In the genomic region with DNA sequence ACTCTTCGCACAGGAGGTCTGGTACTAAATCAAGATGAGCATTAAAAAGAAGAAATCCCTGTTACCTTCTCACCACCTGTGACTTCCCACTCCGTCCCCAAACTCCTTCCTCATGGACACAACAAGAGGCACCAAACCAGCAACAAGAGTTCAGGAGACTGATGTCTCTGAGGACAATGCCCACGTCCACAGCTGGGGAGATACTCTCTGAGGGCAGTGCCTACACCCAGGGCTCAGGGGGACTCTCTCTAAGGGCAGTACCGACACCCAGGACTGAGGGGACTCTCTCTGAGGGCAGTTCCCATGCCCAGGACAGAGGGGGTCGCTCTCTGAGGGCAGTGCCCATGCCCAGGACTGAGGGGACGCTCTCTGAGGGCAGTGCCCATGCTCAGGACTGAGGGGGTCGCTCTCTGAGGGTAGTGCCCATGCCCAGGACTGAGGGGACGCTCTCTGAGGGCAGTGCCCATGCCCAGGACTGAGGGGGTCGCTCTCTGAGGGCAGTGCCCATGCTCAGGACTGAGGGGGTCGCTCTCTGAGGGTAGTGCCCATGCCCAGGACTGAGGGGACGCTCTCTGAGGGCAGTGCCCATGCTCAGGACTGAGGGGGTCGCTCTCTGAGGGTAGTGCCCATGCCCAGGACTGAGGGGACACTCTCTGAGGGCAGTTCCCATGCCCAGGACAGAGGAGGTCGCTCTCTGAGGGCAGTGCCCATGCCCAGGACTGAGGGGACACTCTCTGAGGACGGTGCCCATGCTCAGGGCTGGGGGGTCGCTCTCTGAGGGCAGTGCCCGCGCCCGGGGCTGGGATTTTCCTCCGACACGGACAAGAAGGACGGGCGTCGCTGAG, we compare ENCODE assay signal across 1 cellular context.
A peak's percentile ranks its signal among the peaks of the same experiment; 100 is the strongest.
TF ChIP-seq lines count a peak whose summit lies in the region.

No MANE protein-coding gene starts in this region.

TF ChIP-seq in HepG2, 621 proteins besides CTCF, POLR2A, EP300 and RAD21:
- TF ChIP-seq, protein P1, sequence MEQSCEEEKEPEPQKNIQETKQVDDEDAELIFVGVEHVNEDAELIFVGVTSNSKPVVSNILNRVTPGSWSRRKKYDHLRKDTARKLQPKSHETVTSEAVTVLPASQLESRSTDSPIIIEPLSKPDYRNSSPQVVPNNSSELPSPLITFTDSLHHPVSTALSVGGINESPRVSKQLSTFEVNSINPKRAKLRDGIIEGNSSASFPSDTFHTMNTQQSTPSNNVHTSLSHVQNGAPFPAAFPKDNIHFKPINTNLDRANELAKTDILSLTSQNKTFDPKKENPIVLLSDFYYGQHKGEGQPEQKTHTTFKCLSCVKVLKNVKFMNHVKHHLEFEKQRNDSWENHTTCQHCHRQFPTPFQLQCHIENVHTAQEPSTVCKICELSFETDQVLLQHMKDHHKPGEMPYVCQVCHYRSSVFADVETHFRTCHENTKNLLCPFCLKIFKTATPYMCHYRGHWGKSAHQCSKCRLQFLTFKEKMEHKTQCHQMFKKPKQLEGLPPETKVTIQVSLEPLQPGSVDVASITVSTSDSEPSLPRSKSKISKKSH (CRISPR knock-in tag; IDR thresholded peaks at IDR 0.05; ENCODE audit: borderline replicate concordance), result 0 out of 2 replicates have a peak, but pooled peaks have one; percentile 4
- TF ChIP-seq CHCHD3 (CRISPR knock-in tag; IDR thresholded peaks at IDR 0.05) (0 out of 2 replicates have a peak, but pooled peaks have one; percentile 22), HNRNPL (IDR thresholded peaks at IDR 0.05; ENCODE audit: low read depth, low read length) (peak; percentile 97), HES4 (CRISPR knock-in tag; IDR thresholded peaks at IDR 0.05; ENCODE audit: borderline replicate concordance) (peak; percentile 49; the same call in 1 of the 2 replicates)
- TF ChIP-seq, protein P2, sequence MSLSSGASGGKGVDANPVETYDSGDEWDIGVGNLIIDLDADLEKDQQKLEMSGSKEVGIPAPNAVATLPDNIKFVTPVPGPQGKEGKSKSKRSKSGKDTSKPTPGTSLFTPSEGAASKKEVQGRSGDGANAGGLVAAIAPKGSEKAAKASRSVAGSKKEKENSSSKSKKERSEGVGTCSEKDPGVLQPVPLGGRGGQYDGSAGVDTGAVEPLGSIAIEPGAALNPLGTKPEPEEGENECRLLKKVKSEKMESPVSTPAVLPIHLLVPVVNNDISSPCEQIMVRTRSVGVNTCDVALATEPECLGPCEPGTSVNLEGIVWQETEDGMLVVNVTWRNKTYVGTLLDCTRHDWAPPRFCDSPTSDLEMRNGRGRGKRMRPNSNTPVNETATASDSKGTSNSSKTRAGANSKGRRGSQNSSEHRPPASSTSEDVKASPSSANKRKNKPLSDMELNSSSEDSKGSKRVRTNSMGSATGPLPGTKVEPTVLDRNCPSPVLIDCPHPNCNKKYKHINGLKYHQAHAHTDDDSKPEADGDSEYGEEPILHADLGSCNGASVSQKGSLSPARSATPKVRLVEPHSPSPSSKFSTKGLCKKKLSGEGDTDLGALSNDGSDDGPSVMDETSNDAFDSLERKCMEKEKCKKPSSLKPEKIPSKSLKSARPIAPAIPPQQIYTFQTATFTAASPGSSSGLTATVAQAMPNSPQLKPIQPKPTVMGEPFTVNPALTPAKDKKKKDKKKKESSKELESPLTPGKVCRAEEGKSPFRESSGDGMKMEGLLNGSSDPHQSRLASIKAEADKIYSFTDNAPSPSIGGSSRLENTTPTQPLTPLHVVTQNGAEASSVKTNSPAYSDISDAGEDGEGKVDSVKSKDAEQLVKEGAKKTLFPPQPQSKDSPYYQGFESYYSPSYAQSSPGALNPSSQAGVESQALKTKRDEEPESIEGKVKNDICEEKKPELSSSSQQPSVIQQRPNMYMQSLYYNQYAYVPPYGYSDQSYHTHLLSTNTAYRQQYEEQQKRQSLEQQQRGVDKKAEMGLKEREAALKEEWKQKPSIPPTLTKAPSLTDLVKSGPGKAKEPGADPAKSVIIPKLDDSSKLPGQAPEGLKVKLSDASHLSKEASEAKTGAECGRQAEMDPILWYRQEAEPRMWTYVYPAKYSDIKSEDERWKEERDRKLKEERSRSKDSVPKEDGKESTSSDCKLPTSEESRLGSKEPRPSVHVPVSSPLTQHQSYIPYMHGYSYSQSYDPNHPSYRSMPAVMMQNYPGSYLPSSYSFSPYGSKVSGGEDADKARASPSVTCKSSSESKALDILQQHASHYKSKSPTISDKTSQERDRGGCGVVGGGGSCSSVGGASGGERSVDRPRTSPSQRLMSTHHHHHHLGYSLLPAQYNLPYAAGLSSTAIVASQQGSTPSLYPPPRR (CRISPR knock-in tag; IDR thresholded peaks at IDR 0.05; ENCODE audit: borderline replicate concordance), result 0 out of 2 replicates have a peak, but pooled peaks have one; percentile 7
